ENCODE assay signal across 1 cellular context in the genomic region with DNA sequence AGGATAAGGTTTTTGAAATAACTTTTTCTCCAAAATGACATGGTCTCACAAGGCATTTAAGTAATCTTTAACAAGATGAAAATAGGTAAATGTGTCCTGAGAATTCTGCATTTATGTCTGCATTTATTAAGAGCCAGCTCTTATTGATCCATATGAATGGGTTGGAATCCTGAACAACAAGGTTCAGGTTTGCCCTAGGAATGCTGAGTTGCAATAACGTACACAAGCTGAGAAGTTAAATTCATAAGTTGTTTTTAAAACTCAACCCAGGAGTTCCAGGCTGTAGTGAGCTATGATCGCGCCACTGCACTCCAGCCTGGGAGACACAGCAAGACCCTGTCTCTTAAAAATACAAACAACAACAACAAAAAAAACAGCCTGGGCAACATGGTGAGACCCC.
TF ChIP-seq lines count a peak whose summit lies in the region.

No MANE protein-coding gene starts in this region.

TF ChIP-seq in HCT116, 20 proteins besides CTCF, POLR2A, EP300 and RAD21:
- TF ChIP-seq POLR2AphosphoS5 (IDR thresholded peaks at IDR 0.05; ENCODE audit: low read depth, low read length) (no peak), ZFX (IDR thresholded peaks at IDR 0.05) (no peak), JUND (IDR thresholded peaks at IDR 0.05) (no peak), ELF1 (IDR thresholded peaks at IDR 0.05; ENCODE audit: borderline replicate concordance, low read depth) (no peak), TCF7L2 (IDR thresholded peaks at IDR 0.05; ENCODE audit: borderline replicate concordance, extremely low read depth, insufficient read depth, insufficient read length) (no peak), ZNF274 (IDR thresholded peaks at IDR 0.05; ENCODE audit: low read depth, low read length) (no peak), EGR1 (IDR thresholded peaks at IDR 0.05; ENCODE audit: low read depth) (no peak), EZH2phosphoT487 (IDR thresholded peaks at IDR 0.05; ENCODE audit: borderline replicate concordance) (no peak), SIN3A (IDR thresholded peaks at IDR 0.05; ENCODE audit: low read depth) (no peak), YY1 (IDR thresholded peaks at IDR 0.05; ENCODE audit: extremely low read depth, insufficient replicate concordance, low read depth, low read length) (no peak), SRF (IDR thresholded peaks at IDR 0.05; ENCODE audit: low read depth) (no peak), CEBPB (IDR thresholded peaks at IDR 0.05; ENCODE audit: low read depth) (no peak)
- TF ChIP-seq, protein P1, sequence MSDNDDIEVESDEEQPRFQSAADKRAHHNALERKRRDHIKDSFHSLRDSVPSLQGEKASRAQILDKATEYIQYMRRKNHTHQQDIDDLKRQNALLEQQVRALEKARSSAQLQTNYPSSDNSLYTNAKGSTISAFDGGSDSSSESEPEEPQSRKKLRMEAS (IDR thresholded peaks at IDR 0.05) = no peak; the same call in 1 of the 2 replicates
- TF ChIP-seq, protein P2, sequence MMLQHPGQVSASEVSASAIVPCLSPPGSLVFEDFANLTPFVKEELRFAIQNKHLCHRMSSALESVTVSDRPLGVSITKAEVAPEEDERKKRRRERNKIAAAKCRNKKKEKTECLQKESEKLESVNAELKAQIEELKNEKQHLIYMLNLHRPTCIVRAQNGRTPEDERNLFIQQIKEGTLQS (IDR thresholded peaks at IDR 0.05) = no peak
- TF ChIP-seq, protein P3, sequence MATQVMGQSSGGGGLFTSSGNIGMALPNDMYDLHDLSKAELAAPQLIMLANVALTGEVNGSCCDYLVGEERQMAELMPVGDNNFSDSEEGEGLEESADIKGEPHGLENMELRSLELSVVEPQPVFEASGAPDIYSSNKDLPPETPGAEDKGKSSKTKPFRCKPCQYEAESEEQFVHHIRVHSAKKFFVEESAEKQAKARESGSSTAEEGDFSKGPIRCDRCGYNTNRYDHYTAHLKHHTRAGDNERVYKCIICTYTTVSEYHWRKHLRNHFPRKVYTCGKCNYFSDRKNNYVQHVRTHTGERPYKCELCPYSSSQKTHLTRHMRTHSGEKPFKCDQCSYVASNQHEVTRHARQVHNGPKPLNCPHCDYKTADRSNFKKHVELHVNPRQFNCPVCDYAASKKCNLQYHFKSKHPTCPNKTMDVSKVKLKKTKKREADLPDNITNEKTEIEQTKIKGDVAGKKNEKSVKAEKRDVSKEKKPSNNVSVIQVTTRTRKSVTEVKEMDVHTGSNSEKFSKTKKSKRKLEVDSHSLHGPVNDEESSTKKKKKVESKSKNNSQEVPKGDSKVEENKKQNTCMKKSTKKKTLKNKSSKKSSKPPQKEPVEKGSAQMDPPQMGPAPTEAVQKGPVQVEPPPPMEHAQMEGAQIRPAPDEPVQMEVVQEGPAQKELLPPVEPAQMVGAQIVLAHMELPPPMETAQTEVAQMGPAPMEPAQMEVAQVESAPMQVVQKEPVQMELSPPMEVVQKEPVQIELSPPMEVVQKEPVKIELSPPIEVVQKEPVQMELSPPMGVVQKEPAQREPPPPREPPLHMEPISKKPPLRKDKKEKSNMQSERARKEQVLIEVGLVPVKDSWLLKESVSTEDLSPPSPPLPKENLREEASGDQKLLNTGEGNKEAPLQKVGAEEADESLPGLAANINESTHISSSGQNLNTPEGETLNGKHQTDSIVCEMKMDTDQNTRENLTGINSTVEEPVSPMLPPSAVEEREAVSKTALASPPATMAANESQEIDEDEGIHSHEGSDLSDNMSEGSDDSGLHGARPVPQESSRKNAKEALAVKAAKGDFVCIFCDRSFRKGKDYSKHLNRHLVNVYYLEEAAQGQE (IDR thresholded peaks at IDR 0.05; ENCODE audit: low read depth) = no peak
